8 cellular contexts compared by ENCODE assay signal in the genomic region with DNA sequence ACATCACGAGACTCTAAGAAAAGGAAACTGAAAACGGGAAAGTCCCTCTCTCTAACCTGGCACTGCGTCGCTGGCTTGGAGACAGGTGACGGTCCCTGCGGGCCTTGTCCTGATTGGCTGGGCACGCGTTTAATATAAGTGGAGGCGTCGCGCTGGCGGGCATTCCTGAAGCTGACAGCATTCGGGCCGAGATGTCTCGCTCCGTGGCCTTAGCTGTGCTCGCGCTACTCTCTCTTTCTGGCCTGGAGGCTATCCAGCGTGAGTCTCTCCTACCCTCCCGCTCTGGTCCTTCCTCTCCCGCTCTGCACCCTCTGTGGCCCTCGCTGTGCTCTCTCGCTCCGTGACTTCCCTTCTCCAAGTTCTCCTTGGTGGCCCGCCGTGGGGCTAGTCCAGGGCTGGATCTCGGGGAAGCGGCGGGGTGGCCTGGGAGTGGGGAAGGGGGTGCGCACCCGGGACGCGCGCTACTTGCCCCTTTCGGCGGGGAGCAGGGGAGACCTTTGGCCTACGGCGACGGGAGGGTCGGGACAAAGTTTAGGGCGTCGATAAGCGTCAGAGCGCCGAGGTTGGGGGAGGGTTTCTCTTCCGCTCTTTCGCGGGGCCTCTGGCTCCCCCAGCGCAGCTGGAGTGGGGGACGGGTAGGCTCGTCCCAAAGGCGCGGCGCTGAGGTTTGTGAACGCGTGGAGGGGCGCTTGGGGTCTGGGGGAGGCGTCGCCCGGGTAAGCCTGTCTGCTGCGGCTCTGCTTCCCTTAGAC. TPM values are rescaled to one million over a fixed set of nuclear protein-coding genes. Genes with fewer than 3 reads are reported as not detected.
DNase-seq lines count a peak whose midpoint lies in the region; ATAC-seq and TF ChIP-seq lines count a peak whose summit lies in the region.

A gene (plus strand): TSS at position 162 of the 752 bp plus-strand sequence. CDS start 30 bp downstream, at position 192.

- H3F3A ChIP-seq in OCI-LY1 (ENCODE audit: insufficient read depth, low read length): no peaks in the 10 kb centered on the region

- H3K79me2 ChIP-seq in OCI-LY1 (ENCODE audit: insufficient read depth, low read length): peaks cover 34% of the 10 kb centered on the region

- TF ChIP-seq CTCF in Calu3 (IDR thresholded peaks at IDR 0.05; ENCODE audit: unreplicated experiment) (no peak), OCI-LY1 (IDR thresholded peaks at IDR 0.05; ENCODE audit: low read length) (no peak), endothelial cell (IDR thresholded peaks at IDR 0.05; ENCODE audit: unreplicated experiment) (no peak)

- CTCF ChIA-PET in Calu3 (lab: Charles Lee): interaction anchor here (1.4 to 3.2 kb wide), 2 partner anchors 28 to 49 kb away, joined by 3 to 24 read pairs; a partner anchor contains a TSS

- under 1% methylated on average over 61 of the region's 61 CpGs for WGBS in HUES64

- H3K4me3 Mint-ChIP-seq in Calu3 (ENCODE audit: low read depth, unreplicated experiment): peak within 1 kb of the TSS; percentile 97
- H3K4me3 Mint-ChIP-seq in endothelial cell (ENCODE audit: unreplicated experiment): peak within 1 kb of the TSS; percentile 98

- H3K36me3 ChIP-seq in HUES64 (ENCODE audit: insufficient read depth, low read length) (peaks cover 12% of the 10 kb centered on the region), OCI-LY1 (ENCODE audit: insufficient read depth, low read length) (peaks cover 35% of the 10 kb centered on the region)

- H3K9me2 ChIP-seq in OCI-LY1 (ENCODE audit: low read depth, low read length): no peaks in the 10 kb centered on the region

- peak within 1 kb of the TSS; percentile 91 for H3K4me2 ChIP-seq in OCI-LY1 (ENCODE audit: low read length)

- H2AFZ ChIP-seq in OCI-LY1 (ENCODE audit: low read length): peak within 1 kb of the TSS; percentile 16; the same call in 1 of the 2 replicates

- H3K4me1 Mint-ChIP-seq in Calu3 (ENCODE audit: low read depth, unreplicated experiment) (no peaks in the 10 kb centered on the region), endothelial cell (ENCODE audit: unreplicated experiment) (peaks cover 19% of the 10 kb centered on the region)

- ATAC-seq in GM21447 (IDR thresholded peaks at IDR 0.05; ENCODE audit: unreplicated experiment): peak; percentile 66

- BruUV-seq in Calu3 (replicated peaks; lab: Mats Ljungman, UMichigan): no TSS peak

- H3K9me3 Mint-ChIP-seq in Calu3 (ENCODE audit: low read depth, unreplicated experiment) (no peaks in the 10 kb centered on the region), endothelial cell (ENCODE audit: unreplicated experiment) (no peaks in the 10 kb centered on the region)

- H4K20me1 ChIP-seq in OCI-LY1 (ENCODE audit: insufficient read depth, low read length): 0 out of 2 replicates have a peak, but pooled peaks cover 3% of the 10 kb centered on the region

- peak; percentile 87 for DNase-seq in Calu3
- DNase-seq in activated CD8-positive, alpha-beta memory T cell treated with anti-CD3 and anti-CD28 coated beads, Interleukin-2, amount 50 U/mL, for 4 hours: peak; percentile 95
- DNase-seq in endothelial cell (ENCODE audit: low spot score): peak; percentile 95
- DNase-seq in midbrain (lab: John Stamatoyannopoulos, UW): peak; percentile 95
- DNase-seq in stimulated activated CD8-positive, alpha-beta memory T cell treated with anti-CD3 and anti-CD28 coated beads, Interleukin-2, amount 100 ng/mL, for 1 hour (ENCODE audit: low read depth in 2 of 2): peak; percentile 91 to 93

- H3K4me1 ChIP-seq in HUES64 (ENCODE audit: insufficient read depth, low read length): no peaks in the 10 kb centered on the region
- H3K4me1 ChIP-seq in OCI-LY1 (ENCODE audit: insufficient read depth, low read length, severe bottlenecking): peaks cover 33% of the 10 kb centered on the region

- H3K27me3 ChIP-seq in HUES64 (ENCODE audit: insufficient read depth, low read length) (peaks cover 16% of the 10 kb centered on the region), OCI-LY1 (ENCODE audit: insufficient read depth, low read length) (no peaks in the 10 kb centered on the region)

- H3K4me3 ChIP-seq in HUES64 (ENCODE audit: low read length) (peak within 1 kb of the TSS; percentile 81), OCI-LY1 (ENCODE audit: low read depth, low read length, poor library complexity, severe bottlenecking) (peak within 1 kb of the TSS; percentile 77)

- H3K9me3 ChIP-seq in HUES64 (ENCODE audit: insufficient read depth, low read depth, low read length) (no peaks in the 10 kb centered on the region), OCI-LY1 (ENCODE audit: low read length) (no peaks in the 10 kb centered on the region)

- H3K27ac ChIP-seq in HUES64 (ENCODE audit: low read depth, low read length) (peak within 1 kb of the TSS; percentile 59; the same call in 1 of the 2 replicates), OCI-LY1 (ENCODE audit: low read depth, low read length, poor library complexity, severe bottlenecking) (peak within 1 kb of the TSS; percentile 84)

- H3K27ac Mint-ChIP-seq in Calu3 (ENCODE audit: unreplicated experiment) (peak within 1 kb of the TSS; percentile 93), endothelial cell (ENCODE audit: unreplicated experiment) (peak within 1 kb of the TSS; percentile 99)

- intact Hi-C loops in Calu3 (cut with micrococcal nuclease; ENCODE audit: unreplicated experiment): loop anchor here (1.0 kb wide), 2 partner anchors 28 to 48 kb away; a partner anchor contains a TSS

- H3K36me3 Mint-ChIP-seq in Calu3 (ENCODE audit: insufficient read depth, unreplicated experiment): peaks cover 45% of the 10 kb centered on the region
- peaks cover 16% of the 10 kb centered on the region for H3K36me3 Mint-ChIP-seq in endothelial cell (ENCODE audit: low read depth, unreplicated experiment)

- H3K9ac ChIP-seq in HUES64 (ENCODE audit: low read depth, low read length) (peak within 1 kb of the TSS; percentile 72), OCI-LY1 (ENCODE audit: low read length) (peak within 1 kb of the TSS; percentile 86)

- H3K27me3 Mint-ChIP-seq in Calu3 (ENCODE audit: unreplicated experiment) (no peaks in the 10 kb centered on the region), endothelial cell (ENCODE audit: unreplicated experiment) (peaks cover 2% of the 10 kb centered on the region)

RNA-seq across cellular contexts. Expression of the gene that starts here (rescaled TPM):
- total RNA-seq in Calu3 (2022): 1,002 and 1,731 TPM in 2 replicates
- polyA plus RNA-seq in HUES64 (2013, experiment 1 of 2): 79.3 TPM
- polyA plus RNA-seq in HUES64 (2013, experiment 2 of 2): 87.9 TPM
- 546 TPM for total RNA-seq in endothelial cell (ENCODE audit: unreplicated experiment)

Comparison
In these comparisons a context has a peak if more than half of its experiments do, and no peak if none do; other contexts are left out.
1. Peak in every context shown above with its lines: DNase-seq, ATAC-seq, H3K4me3 ChIP-seq and H3K27ac ChIP-seq.